In the genomic region with DNA sequence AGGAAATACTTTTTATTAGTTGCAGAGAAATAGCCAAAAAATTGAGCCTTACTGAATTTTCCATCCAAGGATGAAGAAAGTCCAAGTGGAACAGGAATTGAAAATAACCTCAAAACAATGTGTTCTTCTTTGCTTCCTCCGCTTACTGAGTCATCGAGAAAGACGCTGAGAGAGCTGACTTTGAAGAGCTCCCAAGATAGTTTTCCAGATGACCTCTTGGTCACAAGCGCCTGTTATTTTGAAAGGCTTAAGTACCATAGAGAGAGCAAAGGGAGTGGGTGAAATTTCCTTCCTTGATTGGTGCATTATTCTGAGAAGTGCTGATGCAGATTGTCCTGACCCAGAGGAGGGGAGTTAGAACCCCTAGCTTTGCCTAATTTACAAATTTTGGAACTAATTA, we compare ENCODE assay signal across 16 cellular contexts.
DNase-seq lines count a peak whose midpoint lies in the region; ATAC-seq, FAIRE-seq and TF ChIP-seq lines count a peak whose summit lies in the region.
"Had no signal": no experiment of that assay in that cellular context is flagged by ENCODE, and none has a peak within 500 bp of the region (broad histone marks: within the 10 kb centered on the region; RNA-seq: fewer than 3 reads in every experiment).

No MANE protein-coding gene starts in this region.

- no peak overlapping the region for H3K27ac Mint-ChIP-seq in activated CD8-positive, alpha-beta T cell treated with anti-CD3 and anti-CD28 coated beads for 36 hours
- H3K27ac Mint-ChIP-seq: immature natural killer cell had no signal

- ATAC-seq in lung (ENCODE audit: insufficient read depth, low FRiP score) (peak; percentile 77), HG03196 (IDR thresholded peaks at IDR 0.05; ENCODE audit: unreplicated experiment) (no peak)
- ATAC-seq in activated CD8-positive, alpha-beta T cell treated with anti-CD3 and anti-CD28 coated beads for 36 hours, result no peak

- H3K27ac ChIP-seq in lung (ENCODE audit: low read depth in 1 of 2, low read length in 1 of 2) (no peak overlapping the region), temporal lobe (ENCODE audit: low read depth, low read length) (peak overlapping the region; percentile 20)
- H3K27ac ChIP-seq: 22Rv1 had no signal

- no peaks in the 10 kb centered on the region for H3K4me1 Mint-ChIP-seq in activated CD8-positive, alpha-beta T cell treated with anti-CD3 and anti-CD28 coated beads for 36 hours (ENCODE audit: low read depth)
- H3K4me1 Mint-ChIP-seq: immature natural killer cell had no signal

- H3K4me1 ChIP-seq in lung (ENCODE audit: control insufficient read depth in 2 of 2, insufficient read depth in 2 of 2, low read length in 2 of 2), result peaks cover 0 to 2% of the 10 kb centered on the region in 2 donors

- peaks cover 2% of the 10 kb centered on the region for H3K9me3 Mint-ChIP-seq in activated CD8-positive, alpha-beta T cell treated with anti-CD3 and anti-CD28 coated beads for 36 hours

- DNase-seq in DMS79 (lab: John Stamatoyannopoulos, UW) (peak; percentile 1), DMS79 treated with DMSO at 0.1 percent for 48 hours (lab: John Stamatoyannopoulos, UW) (no peak), lung (ENCODE audit: low spot score) (no peak), NCI-H1105 treated with DMSO at 0.1 percent for 48 hours (lab: John Stamatoyannopoulos, UW) (no peak)
- DNase-seq in activated CD8-positive, alpha-beta T cell treated with anti-CD3 and anti-CD28 coated beads for 36 hours, result no peak
- DNase-seq: activated effector memory CD4-positive, alpha-beta T cell treated with anti-CD3 and anti-CD28 coated beads, Interleukin-2, amount 50 U/mL, for 16 hours; COR-L47; dorsolateral prefrontal cortex; immature natural killer cell; NCI-H446 treated with DMSO at 0.1 percent for 48 hours; posterior cingulate gyrus had no signal

- 29 to 44% methylated on average over 4 of the region's 4 CpGs for WGBS in lung, 2 donors

- POLR2A ChIA-PET in activated CD8-positive, alpha-beta T cell treated with anti-CD3 and anti-CD28 coated beads for 36 hours (lab: Charles Lee), result no interaction called here

- intact Hi-C loops in activated CD8-positive, alpha-beta T cell treated with anti-CD3 and anti-CD28 coated beads for 36 hours (cut with micrococcal nuclease), result no loop called here

- H3K36me3 ChIP-seq in lung (ENCODE audit: control insufficient read depth in 2 of 2, insufficient read depth in 2 of 2, low read length in 2 of 2), result no peaks in the 10 kb centered on the region

- peak; percentile 37 for FAIRE-seq in endometrium (lab: Jason Lieb, UNC)
- FAIRE-seq: G401.6 had no signal

- no peaks in the 10 kb centered on the region for H3K9me3 ChIP-seq in lung (ENCODE audit: control insufficient read depth in 2 of 2, insufficient read depth in 1 of 2, low read length in 1 of 2)

- H3K27me3 Mint-ChIP-seq in activated CD8-positive, alpha-beta T cell treated with anti-CD3 and anti-CD28 coated beads for 36 hours, result no peaks in the 10 kb centered on the region

- no peak overlapping the region for H3K4me3 ChIP-seq in lung
- H3K4me3 ChIP-seq: dorsolateral prefrontal cortex had no signal

- CTCF ChIA-PET in activated CD8-positive, alpha-beta T cell treated with anti-CD3 and anti-CD28 coated beads for 36 hours (lab: Charles Lee), result no interaction called here

- H3K4me3 Mint-ChIP-seq in activated CD8-positive, alpha-beta T cell treated with anti-CD3 and anti-CD28 coated beads for 36 hours, result no peak overlapping the region
- H3K4me3 Mint-ChIP-seq: immature natural killer cell had no signal

- no peaks in the 10 kb centered on the region for H3K27me3 ChIP-seq in lung (ENCODE audit: control insufficient read depth, insufficient read depth)
- H3K27me3 ChIP-seq: dorsolateral prefrontal cortex had no signal

- no peak for TF ChIP-seq CTCF in lung (IDR thresholded peaks at IDR 0.05; ENCODE audit: control extremely low read depth, extremely low read depth)
- no peak for TF ChIP-seq CTCF in activated CD8-positive, alpha-beta T cell treated with anti-CD3 and anti-CD28 coated beads for 36 hours (IDR thresholded peaks at IDR 0.05)

- no peaks in the 10 kb centered on the region for H3K36me3 Mint-ChIP-seq in activated CD8-positive, alpha-beta T cell treated with anti-CD3 and anti-CD28 coated beads for 36 hours (ENCODE audit: low read depth)
- H3K36me3 Mint-ChIP-seq: immature natural killer cell had no signal
